22 cellular contexts compared by ENCODE assay signal in the genomic region with DNA sequence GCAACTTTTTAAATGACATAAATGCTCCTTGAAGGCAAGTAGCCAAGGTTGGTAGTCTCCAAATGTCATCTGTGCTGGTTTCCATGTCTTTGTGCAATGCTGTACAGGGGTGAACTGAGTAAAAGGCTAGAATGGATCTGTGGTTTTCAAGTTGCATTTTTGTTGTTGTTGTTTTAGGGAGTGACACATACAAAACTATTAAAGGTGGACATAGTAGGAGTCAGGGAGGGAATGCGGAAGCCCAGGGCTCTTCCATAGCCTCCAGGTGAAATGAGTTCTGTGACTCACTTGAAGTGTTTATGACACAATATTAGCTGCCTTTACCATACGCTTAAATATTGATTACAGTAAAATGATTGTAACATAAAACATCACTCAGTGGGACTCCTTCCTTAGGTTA. TPM values are rescaled to one million over a fixed set of nuclear protein-coding genes. Genes with fewer than 3 reads are reported as not detected.
DNase-seq lines count a peak whose midpoint lies in the region; ATAC-seq and TF ChIP-seq lines count a peak whose summit lies in the region.
"Had no signal": no experiment of that assay in that cellular context is flagged by ENCODE, and none has a peak within 500 bp of the region (broad histone marks: within the 10 kb centered on the region; RNA-seq: fewer than 3 reads in every experiment).

No MANE protein-coding gene starts in this region.

- TF ChIP-seq CTCF in left ventricle myocardium inferior (IDR thresholded peaks at IDR 0.05; ENCODE audit: borderline replicate concordance): no peak
- TF ChIP-seq CTCF in right atrium auricular region (IDR thresholded peaks at IDR 0.05): no peak
- TF ChIP-seq CTCF in foreskin keratinocyte (conservative IDR thresholded peaks at IDR 0.05): no peak
- TF ChIP-seq CTCF in type B pancreatic cell (conservative IDR thresholded peaks at IDR 0.05): no peak

- DNase-seq in left ventricle myocardium inferior: no peak
- DNase-seq in right atrium auricular region (ENCODE audit: low spot score): no peak
- DNase-seq in SW480 (ENCODE audit: low spot score): peak; percentile 79
- peak; percentile 86 to 95 for DNase-seq in foreskin keratinocyte
- no peak for DNase-seq in type B pancreatic cell (ENCODE audit: extremely low spot score, unreplicated experiment)
- no peak for DNase-seq in NCI-H1436 (lab: John Stamatoyannopoulos, UW)
- no peak for DNase-seq in activated CD4-positive, alpha-beta T cell treated with anti-CD3 and anti-CD28 coated beads, Interleukin-2, amount 10 ng/mL, durations not matched to agents 24 days and 14 days
- DNase-seq in activated T-cell treated with anti-CD3 and anti-CD28 coated beads, Interleukin-2, amount 50 U/mL, for 1 hour: no peak
- DNase-seq: activated B cell treated with CpG ODN at 0.5 μM for 24 hours; activated CD8-positive, alpha-beta T cell treated with anti-CD3 and anti-CD28 coated beads for 36 hours; activated naive CD4-positive, alpha-beta T cell treated with anti-CD3 and anti-CD28 coated beads for 36 hours; activated T-cell treated with anti-CD3 and anti-CD28 coated beads, Interleukin-2, amount 50 U/mL, for 24 hours; aorta; COR-L47; effector memory CD8-positive, alpha-beta T cell; NCI-H187 treated with DMSO at 0.1 percent for 48 hours; NCI-H774; occipital lobe; uterus had no signal

- intact Hi-C loops in left ventricle myocardium inferior (cut with micrococcal nuclease): no loop called here
- intact Hi-C loops in activated CD4-positive, alpha-beta T cell treated with anti-CD3 and anti-CD28 coated beads, Interleukin-2, amount 10 ng/mL, durations not matched to agents 24 days and 14 days (cut with micrococcal nuclease): no loop called here

- H3K27ac ChIP-seq in left ventricle myocardium inferior (replicated peaks) (peak overlapping the region; percentile 55), right atrium auricular region (no peak overlapping the region), foreskin keratinocyte (peak overlapping the region; percentile 88)
- H3K27ac ChIP-seq: HL-60, uterus had no signal

- peaks cover 34% of the 10 kb centered on the region for H3K4me1 Mint-ChIP-seq in type B pancreatic cell (ENCODE audit: unreplicated experiment)
- H3K4me1 Mint-ChIP-seq in activated CD4-positive, alpha-beta T cell treated with anti-CD3 and anti-CD28 coated beads, Interleukin-2, amount 10 ng/mL, durations not matched to agents 24 days and 14 days: peaks cover 4% of the 10 kb centered on the region

- no peaks in the 10 kb centered on the region for H3K27me3 Mint-ChIP-seq in type B pancreatic cell
- H3K27me3 Mint-ChIP-seq in activated CD4-positive, alpha-beta T cell treated with anti-CD3 and anti-CD28 coated beads, Interleukin-2, amount 10 ng/mL, durations not matched to agents 24 days and 14 days: peaks cover 25% of the 10 kb centered on the region

- no peaks in the 10 kb centered on the region for H3K9me3 Mint-ChIP-seq in type B pancreatic cell
- no peaks in the 10 kb centered on the region for H3K9me3 Mint-ChIP-seq in activated CD4-positive, alpha-beta T cell treated with anti-CD3 and anti-CD28 coated beads, Interleukin-2, amount 10 ng/mL, durations not matched to agents 24 days and 14 days
- H3K9me3 Mint-ChIP-seq: activated B cell treated with CpG ODN at 0.5 μM for 24 hours; activated CD8-positive, alpha-beta T cell treated with anti-CD3 and anti-CD28 coated beads for 36 hours; activated naive CD4-positive, alpha-beta T cell treated with anti-CD3 and anti-CD28 coated beads for 36 hours; activated T-cell treated with anti-CD3 and anti-CD28 coated beads, Interleukin-2, amount 50 U/mL, for 24 hours; effector memory CD8-positive, alpha-beta T cell had no signal

- H3K27me3 ChIP-seq in left ventricle myocardium inferior (ENCODE audit: low read depth) (no peaks in the 10 kb centered on the region), right atrium auricular region (no peaks in the 10 kb centered on the region), foreskin keratinocyte (no peaks in the 10 kb centered on the region)
- H3K27me3 ChIP-seq: heart left ventricle, uterus had no signal

- no peaks in the 10 kb centered on the region for H3K36me3 Mint-ChIP-seq in type B pancreatic cell
- no peaks in the 10 kb centered on the region for H3K36me3 Mint-ChIP-seq in activated CD4-positive, alpha-beta T cell treated with anti-CD3 and anti-CD28 coated beads, Interleukin-2, amount 10 ng/mL, durations not matched to agents 24 days and 14 days (ENCODE audit: low read depth)

- no peak overlapping the region for H3K4me3 ChIP-seq in left ventricle myocardium inferior
- H3K4me3 ChIP-seq in right atrium auricular region: no peak overlapping the region
- H3K4me3 ChIP-seq: heart left ventricle, K562, uterus had no signal

- no peaks in the 10 kb centered on the region for H3K36me3 ChIP-seq in left ventricle myocardium inferior
- H3K36me3 ChIP-seq in right atrium auricular region: no peaks in the 10 kb centered on the region
- H3K36me3 ChIP-seq: heart left ventricle, uterus had no signal

- ATAC-seq in foreskin keratinocyte: peak; percentile 93
- ATAC-seq: activated CD8-positive, alpha-beta T cell treated with anti-CD3 and anti-CD28 coated beads for 36 hours; effector memory CD8-positive, alpha-beta T cell had no signal

- peak overlapping the region; percentile 58 for H3K4me3 Mint-ChIP-seq in type B pancreatic cell
- H3K4me3 Mint-ChIP-seq in activated CD4-positive, alpha-beta T cell treated with anti-CD3 and anti-CD28 coated beads, Interleukin-2, amount 10 ng/mL, durations not matched to agents 24 days and 14 days: no peak overlapping the region
- H3K4me3 Mint-ChIP-seq: activated B cell treated with CpG ODN at 0.5 μM for 24 hours; activated CD8-positive, alpha-beta T cell treated with anti-CD3 and anti-CD28 coated beads for 36 hours; activated naive CD4-positive, alpha-beta T cell treated with anti-CD3 and anti-CD28 coated beads for 36 hours; activated T-cell treated with anti-CD3 and anti-CD28 coated beads, Interleukin-2, amount 50 U/mL, for 24 hours; effector memory CD8-positive, alpha-beta T cell had no signal

- H3K4me1 ChIP-seq in left ventricle myocardium inferior (peaks cover 49% of the 10 kb centered on the region), right atrium auricular region (peaks cover 0 to 30% of the 10 kb centered on the region in 2 donors), foreskin keratinocyte (peaks cover 15% of the 10 kb centered on the region)
- H3K4me1 ChIP-seq: uterus had no signal

- peak overlapping the region; percentile 97 for H3K27ac Mint-ChIP-seq in type B pancreatic cell
- no peak overlapping the region for H3K27ac Mint-ChIP-seq in activated CD4-positive, alpha-beta T cell treated with anti-CD3 and anti-CD28 coated beads, Interleukin-2, amount 10 ng/mL, durations not matched to agents 24 days and 14 days
- H3K27ac Mint-ChIP-seq: activated B cell treated with CpG ODN at 0.5 μM for 24 hours; activated CD8-positive, alpha-beta T cell treated with anti-CD3 and anti-CD28 coated beads for 36 hours; activated naive CD4-positive, alpha-beta T cell treated with anti-CD3 and anti-CD28 coated beads for 36 hours; activated T-cell treated with anti-CD3 and anti-CD28 coated beads, Interleukin-2, amount 50 U/mL, for 24 hours; effector memory CD8-positive, alpha-beta T cell had no signal

- H3K9me3 ChIP-seq in left ventricle myocardium inferior (replicated peaks) (no peaks in the 10 kb centered on the region), right atrium auricular region (no peaks in the 10 kb centered on the region)
- H3K9me3 ChIP-seq: heart left ventricle, uterus had no signal

RNA-seq across cellular contexts. Expression of a gene that starts 22.5 kb away (rescaled TPM):
- total RNA-seq in left ventricle myocardium inferior (449 TPM), right atrium auricular region (100 to 1,000 TPM; 366 to 434 TPM), foreskin keratinocyte (86.6 and 89.8 TPM in 2 replicates), type B pancreatic cell (ENCODE audit: low replicate concordance) (50.4 and 150 TPM in 2 replicates)
- 9.4 and 10.3 TPM in 2 replicates for polyA plus RNA-seq in foreskin keratinocyte
- total RNA-seq in activated CD4-positive, alpha-beta T cell treated with anti-CD3 and anti-CD28 coated beads, Interleukin-2, amount 10 ng/mL, durations not matched to agents 24 days and 14 days: 69.3 and 79.7 TPM in 2 replicates

Comparison
In these comparisons a context has a peak if more than half of its experiments do, and no peak if none do; other contexts are left out.
1. H3K27ac ChIP-seq: peak in left ventricle myocardium inferior (single experiment) and foreskin keratinocyte (single experiment); none in right atrium auricular region (0 of 2).
2. DNase-seq: peak in SW480 (single experiment) and foreskin keratinocyte (2 of 2); none in left ventricle myocardium inferior (single experiment), right atrium auricular region (single experiment), type B pancreatic cell (single experiment), NCI-H1436 (single experiment), activated CD4-positive, alpha-beta T cell treated with anti-CD3 and anti-CD28 coated beads, Interleukin-2, amount 10 ng/mL, durations not matched to agents 24 days and 14 days (single experiment) and activated T-cell treated with anti-CD3 and anti-CD28 coated beads, Interleukin-2, amount 50 U/mL, for 1 hour (single experiment).